In genomic region chr1:161447040-161447756, GRCh38 we compare ENCODE assay signal across 9 cellular contexts. TPM values are rescaled to one million over a fixed set of nuclear protein-coding genes. Genes with fewer than 3 reads are reported as not detected.
DNase-seq lines count a peak whose midpoint lies in the region; ATAC-seq, FAIRE-seq and TF ChIP-seq lines count a peak whose summit lies in the region.
"Not testable (repeated sequence)": the region's sequence is repeated elsewhere in the genome, so short reads cannot be mapped to it uniquely, and the experiment has no call there.
"Had no signal": no experiment of that assay in that cellular context is flagged by ENCODE, and none has a peak within 500 bp of the region (broad histone marks: within the 10 kb centered on the region; RNA-seq: fewer than 3 reads in every experiment).

No MANE protein-coding gene starts in this region.

- not testable (repeated sequence) for H3K9me3 ChIP-seq in PC-9 (ENCODE audit: insufficient read depth, low read depth); GM12878 (replicated peaks; ENCODE audit: control insufficient read depth, insufficient read depth, low read length); left lung; aorta (ENCODE audit: control insufficient read depth, low read length)

- not testable (repeated sequence) for H3K9ac ChIP-seq in GM12878 (ENCODE audit: control insufficient read depth, insufficient read depth, low read length)

- RAD21 ChIA-PET in GM12878 (lab: Charles Lee; ENCODE audit: unreplicated experiment): not testable (repeated sequence)

- FAIRE-seq in GM12878 (lab: Jason Lieb, UNC): not testable (repeated sequence)

- SMC1A ChIA-PET in GM12878 (lab: Charles Lee; ENCODE audit: uncharacterized antibody, unreplicated experiment): not testable (repeated sequence)

- whole genome bisulfite sequencing in GM12878 (ENCODE audit: insufficient coverage, insufficient replicate concordance, low lambda C conversion rate, missing lambda C conversion rate): no CpG with 5 or more reads among the region's 79 CpGs
- no CpG with 5 or more reads among the region's 79 CpGs for WGBS in aorta, 2 donors

- not testable (repeated sequence) for H2AFZ ChIP-seq in PC-9; GM12878 (ENCODE audit: control insufficient read depth, low read depth, low read length)

- POLR2A ChIA-PET in PC-9 (lab: Charles Lee; ENCODE audit: unreplicated experiment); GM12878 (lab: Charles Lee): not testable (repeated sequence)

- peak; percentile 42 for ATAC-seq in GM18909 (IDR thresholded peaks at IDR 0.05; ENCODE audit: poor library complexity, unreplicated experiment)
- peak; percentile 40 for ATAC-seq in GM21515 (IDR thresholded peaks at IDR 0.05; ENCODE audit: unreplicated experiment)
- peak; percentile 55 for ATAC-seq in HG02763 (IDR thresholded peaks at IDR 0.05; ENCODE audit: unreplicated experiment)
- peak; percentile 57 for ATAC-seq in HG03175 (IDR thresholded peaks at IDR 0.05; ENCODE audit: unreplicated experiment)
- peak; percentile 65 for ATAC-seq in GM12878
- ATAC-seq in left lung: peak; percentile 76
- peak; percentile 1 for ATAC-seq in aorta (ENCODE audit: low FRiP score)

- not testable (repeated sequence) for TF ChIP-seq POLR2A in GM12878 (IDR thresholded peaks at IDR 0.05; ENCODE audit: low read depth, low read length)

- not testable (repeated sequence) for H4K20me1 ChIP-seq in PC-9 (ENCODE audit: insufficient read depth); GM12878 (ENCODE audit: control insufficient read depth, insufficient read depth)

- not testable (repeated sequence) for H3K36me3 ChIP-seq in PC-9 (ENCODE audit: low read depth); GM12878 (ENCODE audit: control insufficient read depth in 2 of 2, insufficient read depth in 2 of 2, low read length in 1 of 2); left lung; aorta (ENCODE audit: control insufficient read depth in 1 of 2, insufficient read depth in 2 of 2, low read length in 1 of 2)

- H3F3A ChIP-seq in PC-9 (ENCODE audit: insufficient read depth, low read depth): not testable (repeated sequence)

- not testable (repeated sequence) for TF ChIP-seq EP300 in GM12878 (IDR thresholded peaks at IDR 0.05; ENCODE audit: borderline replicate concordance in 1 of 2, control insufficient read depth in 1 of 2, low read depth in 2 of 2, low read length in 2 of 2)

- not testable (repeated sequence) for H3K79me2 ChIP-seq in PC-9 (ENCODE audit: low read depth); GM12878 (ENCODE audit: control insufficient read depth, insufficient read depth, low read length)

- intact Hi-C loops in PC-9 (cut with micrococcal nuclease; ENCODE audit: unreplicated experiment): loop anchor here (10.0 kb wide), 1 partner anchor 52 kb away; no protein-coding TSS in a partner anchor
- intact Hi-C loops in GM12878 (cut with micrococcal nuclease; ENCODE audit: unreplicated experiment); left lung (cut with DNase I); aorta (cut with DNase I): not testable (repeated sequence)

- not testable (repeated sequence) for H3K27me3 ChIP-seq in PC-9 (ENCODE audit: insufficient read depth, low read depth); GM12878 (replicated peaks in 1 of 2; ENCODE audit: control insufficient read depth in 2 of 2, insufficient read depth in 2 of 2, low read length in 1 of 2); left lung; aorta (ENCODE audit: control insufficient read depth in 1 of 2, insufficient read depth in 2 of 2, low read length in 1 of 2)

- H3K4me2 ChIP-seq in PC-9; GM12878 (ENCODE audit: control insufficient read depth, insufficient read depth): not testable (repeated sequence)

- H3K4me3 ChIP-seq in PC-9; GM12878; left lung; aorta (ENCODE audit: low read length in 2 of 2): not testable (repeated sequence)

- not testable (repeated sequence) for H3K27ac ChIP-seq in PC-9; GM12878 (ENCODE audit: control insufficient read depth, insufficient read depth); left lung; aorta (ENCODE audit: low read depth in 1 of 2, low read length in 2 of 2)

- not testable (repeated sequence) for H3K4me1 ChIP-seq in PC-9 (replicated peaks; ENCODE audit: insufficient read depth); GM12878 (ENCODE audit: control insufficient read depth, insufficient read depth, low read length); left lung; aorta (ENCODE audit: control insufficient read depth in 1 of 2, insufficient read depth in 2 of 2, low read length in 2 of 2)

- CTCF ChIA-PET in PC-9 (lab: Charles Lee); GM12878 (lab: Yijun Ruan, JAX): not testable (repeated sequence)

- DNase-seq in PC-9; GM12878 (ENCODE audit: low read depth, low spot score); left lung; aorta: not testable (repeated sequence)

- TF ChIP-seq RAD21 in GM12878 (IDR thresholded peaks at IDR 0.05; ENCODE audit: insufficient read depth, low read depth, low read length): not testable (repeated sequence)

- TF ChIP-seq CTCF in PC-9 (conservative IDR thresholded peaks at IDR 0.05); GM12878 (IDR thresholded peaks at IDR 0.05 in 2 of 3, conservative IDR thresholded peaks at IDR 0.05 in 1 of 3; ENCODE audit: control insufficient read depth in 2 of 3, extremely low read depth in 1 of 3, insufficient read depth in 1 of 3, low read depth in 3 of 3, low read length in 3 of 3); left lung (IDR thresholded peaks at IDR 0.05): not testable (repeated sequence)

- TSS peak; percentile 67 for BruUV-seq in PC-9 (replicated peaks; lab: Mats Ljungman, UMichigan)
- BruUV-seq in GM12878 (replicated peaks; lab: Mats Ljungman, UMichigan): not testable (repeated sequence)

- in situ Hi-C loops in GM12878 (cut with MboI): not testable (repeated sequence)

- not testable (repeated sequence) for H3K9me2 ChIP-seq in PC-9 (ENCODE audit: insufficient read depth)

RNA-seq across cellular contexts. Expression of gene FCGR2A, which starts 58.1 kb away (rescaled TPM):
- 0.57 TPM in 1 of 2 replicates, not detected in the other for total RNA-seq in PC-9 (2021)
- total RNA-seq in GM12878 (2013; cell fraction: nucleolus; rRNA removed): 7.9 and 10.6 TPM in 2 replicates
- total RNA-seq in GM12878 (2014; rRNA removed): 5.0 and 5.7 TPM in 2 replicates
- 5.3 and 7.0 TPM in 2 replicates for total RNA-seq in GM12878 (2014; rRNA removed; fragmentation: Illumina TruSeq; extraction: Trizol)
- 6.4 and 6.9 TPM in 2 replicates for total RNA-seq in GM12878 (2021)
- 0.41 TPM for polyA plus RNA-seq in GM12878 (2011; ENCODE audit: low read depth)
- 2.3 and 3.7 TPM in 2 replicates for polyA plus RNA-seq in GM12878 (2011; rRNA removed)
- 1.0 TPM in 2 replicates for polyA plus RNA-seq in GM12878 (2011; cell fraction: cytosol; rRNA removed)
- 2.4 and 2.9 TPM in 2 replicates for polyA plus RNA-seq in GM12878 (2011; cell fraction: nucleus; rRNA removed)
- polyA plus RNA-seq in GM12878 (2012): 1.2 and 1.4 TPM in 2 replicates
- polyA plus RNA-seq in GM12878 (2014; fragmentation: Illumina TruSeq; extraction: Trizol): 7.4 and 9.3 TPM in 2 replicates
- 1 to 10 TPM; 3.8 to 4.2 TPM for polyA plus RNA-seq in GM12878 (2014; fragmentation: Nextera tagmentation; extraction: Ambion mirVana)
- polyA plus RNA-seq in GM12878 (2014; rRNA removed): 3.2 and 3.3 TPM in 2 replicates
- 1 to 10 TPM; 3.1 to 3.6 TPM for polyA plus RNA-seq in GM12878 (2016; fragmentation: Nextera tagmentation; extraction: Ambion mirVana)
- 1.5 and 1.8 TPM in 2 replicates for polyA minus RNA-seq in GM12878 (2011; rRNA and poly(A)+ RNA removed)
- polyA minus RNA-seq in GM12878 (2011; cell fraction: cytosol; rRNA and poly(A)+ RNA removed): 0.53 and 1.0 TPM in 2 replicates
- 1.3 and 2.4 TPM in 2 replicates for polyA minus RNA-seq in GM12878 (2011; cell fraction: nucleus; rRNA and poly(A)+ RNA removed)
- total RNA-seq in left lung: 100 to 1,000 TPM in 1 of 2 donors, 10 to 100 TPM in 1; 80.0 to 135 TPM
- total RNA-seq in aorta: 100 to 1,000 TPM in 1 of 2 donors, 10 to 100 TPM in 1; 83.1 to 113 TPM
- 10 to 100 TPM; 13.3 to 83.1 TPM for polyA plus RNA-seq in aorta
- total RNA-seq: myocyte had no signal

Comparison
In these comparisons a context has a peak if more than half of its experiments do, and no peak if none do; other contexts are left out.
1. ATAC-seq: peak in every context shown above with its lines; median percentile 76 in left lung; 65 in GM12878; 57 in HG03175; 55 in HG02763; 42 in GM18909; 40 in GM21515; 1 in aorta.
2. RNA of gene FCGR2A, which starts 58.1 kb away (total RNA-seq): 80.0 to 135 TPM in left lung and 83.1 to 113 TPM in aorta; 5.0 to 10.6 TPM in GM12878 and 0.57 TPM in PC-9; every median in the first group is over 4 times any median in the second.